ENCODE assay signal across 1 cellular context in the genomic region with DNA sequence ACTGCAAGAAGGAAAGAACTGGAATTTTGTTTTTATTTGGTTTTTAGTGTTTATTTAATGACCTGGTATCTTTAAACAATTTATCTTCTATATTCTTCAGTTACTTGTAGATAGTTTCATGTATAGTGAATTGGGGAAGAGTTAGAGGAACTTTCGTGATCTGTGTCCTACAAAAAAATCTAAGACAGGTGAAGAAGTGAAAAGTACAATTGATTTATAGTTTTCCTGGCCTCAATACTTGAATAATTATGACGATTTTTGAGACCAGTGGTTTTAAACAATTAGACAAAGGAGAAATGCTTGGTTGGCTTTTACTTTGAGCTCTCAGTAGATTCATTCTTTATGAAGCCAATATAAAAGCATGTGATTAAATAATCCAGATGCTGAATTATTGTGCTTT.
TF ChIP-seq lines count a peak whose summit lies in the region.

No MANE protein-coding gene starts in this region.

TF ChIP-seq in GM12878, 131 proteins besides CTCF, POLR2A, EP300 and RAD21:
- TF ChIP-seq PAX8 (IDR thresholded peaks at IDR 0.05) (no peak), JUNB (IDR thresholded peaks at IDR 0.05) (no peak), HDAC2 (IDR thresholded peaks at IDR 0.05) (no peak), SREBF1 (IDR thresholded peaks at IDR 0.05; ENCODE audit: low read length) (no peak), HDAC6 (IDR thresholded peaks at IDR 0.05; ENCODE audit: unreplicated experiment) (no peak), ZBED1 (IDR thresholded peaks at IDR 0.05; ENCODE audit: borderline replicate concordance) (no peak), IKZF1 (conservative IDR thresholded peaks at IDR 0.05) (no peak), CEBPB (IDR thresholded peaks at IDR 0.05; ENCODE audit: borderline replicate concordance in 1 of 2, low read depth in 2 of 2, low read length in 2 of 2) (no peak), ZNF24 (IDR thresholded peaks at IDR 0.05) (no peak), TCF12 (IDR thresholded peaks at IDR 0.05; ENCODE audit: low read depth, low read length) (no peak)
